Comparison of ENCODE assay signal across 17 cellular contexts in the genomic region with DNA sequence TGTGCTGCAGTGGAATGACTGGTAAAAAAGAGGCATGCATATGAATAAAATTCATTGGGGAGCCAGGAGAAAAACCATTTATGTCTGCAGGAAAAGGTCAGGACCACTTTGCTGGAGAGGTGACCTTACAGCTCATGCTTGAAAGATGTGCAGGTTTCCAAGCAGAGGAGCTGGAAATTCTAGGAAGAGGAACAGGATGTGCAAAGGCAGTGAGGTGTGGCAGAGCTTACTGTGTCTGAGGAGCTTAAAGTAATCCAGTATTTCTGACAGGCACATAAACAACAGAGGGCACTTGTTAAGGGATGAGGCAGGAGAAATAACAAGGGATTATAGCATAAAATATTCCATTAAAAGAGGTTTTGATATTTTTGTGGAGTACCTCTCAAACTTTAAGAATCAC.
"Had no signal": no experiment of that assay in that cellular context is flagged by ENCODE, and none has a peak within 500 bp of the region (broad histone marks: within the 10 kb centered on the region; RNA-seq: fewer than 3 reads in every experiment).

No MANE protein-coding gene starts in this region.

- FAIRE-seq: urothelium cell line had no signal

- H3K36me3 ChIP-seq: neural progenitor cell, ovary, thoracic aorta had no signal

- H3K27me3 ChIP-seq: heart left ventricle, neural progenitor cell, ovary had no signal

- H3K4me3 ChIP-seq: heart left ventricle, neural progenitor cell, ovary, skin epidermis, thoracic aorta had no signal

- H3K9me3 ChIP-seq: heart left ventricle, ovary, thoracic aorta had no signal

- H3K36me3 Mint-ChIP-seq: activated CD8-positive, alpha-beta memory T cell treated with anti-CD3 and anti-CD28 coated beads, Interleukin-2, amount 10 ng/mL, durations not matched to agents 7 days and 5 days; activated naive CD8-positive, alpha-beta T cell; brain; neural progenitor cell had no signal

- H3K9me3 Mint-ChIP-seq: activated T-cell treated with anti-CD3 and anti-CD28 coated beads, Interleukin-2, amount 50 U/mL, for 4 hours; brain; neural progenitor cell; stimulated activated naive CD8-positive, alpha-beta T cell treated with anti-CD3 and anti-CD28 coated beads, Interleukin-15, amount 100 ng/mL, for 72 hours had no signal

- H3K4me3 Mint-ChIP-seq: activated CD8-positive, alpha-beta memory T cell treated with anti-CD3 and anti-CD28 coated beads, Interleukin-2, amount 10 ng/mL, durations not matched to agents 7 days and 5 days; activated naive CD8-positive, alpha-beta T cell; activated T-cell treated with anti-CD3 and anti-CD28 coated beads, Interleukin-2, amount 50 U/mL, for 4 hours; brain; neural progenitor cell; stimulated activated naive CD8-positive, alpha-beta T cell treated with anti-CD3 and anti-CD28 coated beads, Interleukin-15, amount 100 ng/mL, for 72 hours had no signal

- DNase-seq: activated CD4-positive, alpha-beta T cell treated with anti-CD3 and anti-CD28 coated beads, Interleukin-2, amount 50 U/mL, for 48 hours; activated CD8-positive, alpha-beta memory T cell treated with anti-CD3 and anti-CD28 coated beads, Interleukin-2, amount 10 ng/mL, durations not matched to agents 7 days and 5 days; activated effector memory CD4-positive, alpha-beta T cell treated with anti-CD3 and anti-CD28 coated beads, Interleukin-2, amount 50 U/mL, for 16 hours; activated T-cell treated with anti-CD3 and anti-CD28 coated beads, Interleukin-2, amount 50 U/mL, for 4 hours; amygdala; effector memory CD4-positive, alpha-beta T cell; heart left ventricle; left ventricle myocardium superior; ovary; stimulated activated CD4-positive, alpha-beta T cell treated with anti-CD3 and anti-CD28 coated beads, Interleukin-4, amount 100 ng/mL, for 4 hours; stimulated activated naive CD8-positive, alpha-beta T cell treated with anti-CD3 and anti-CD28 coated beads, Interleukin-15, amount 100 ng/mL, for 72 hours had no signal

- H3K27me3 Mint-ChIP-seq: activated CD8-positive, alpha-beta memory T cell treated with anti-CD3 and anti-CD28 coated beads, Interleukin-2, amount 10 ng/mL, durations not matched to agents 7 days and 5 days; activated naive CD8-positive, alpha-beta T cell had no signal

- H3K27ac Mint-ChIP-seq: activated CD8-positive, alpha-beta memory T cell treated with anti-CD3 and anti-CD28 coated beads, Interleukin-2, amount 10 ng/mL, durations not matched to agents 7 days and 5 days; activated naive CD8-positive, alpha-beta T cell; neural progenitor cell; stimulated activated naive CD8-positive, alpha-beta T cell treated with anti-CD3 and anti-CD28 coated beads, Interleukin-15, amount 100 ng/mL, for 72 hours had no signal

- H3K4me1 ChIP-seq: heart left ventricle had no signal

- H3K4me1 Mint-ChIP-seq: brain had no signal
